In genomic region chr22:31107206-31108118, GRCh38 we compare ENCODE assay signal across 8 cellular contexts. TPM values are rescaled to one million over a fixed set of nuclear protein-coding genes. Genes with fewer than 3 reads are reported as not detected.
A peak's percentile ranks its signal among the peaks of the same experiment; 100 is the strongest.
DNase-seq lines count a peak whose midpoint lies in the region; ATAC-seq and TF ChIP-seq lines count a peak whose summit lies in the region.

A gene with protein sequence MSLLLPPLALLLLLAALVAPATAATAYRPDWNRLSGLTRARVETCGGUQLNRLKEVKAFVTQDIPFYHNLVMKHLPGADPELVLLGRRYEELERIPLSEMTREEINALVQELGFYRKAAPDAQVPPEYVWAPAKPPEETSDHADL (minus strand): TSS chr22:31107568. CDS start chr22:31107505, 63 bp downstream.

- peaks cover 22% of the 10 kb centered on the region for H3K27me3 ChIP-seq in GM23338 (ENCODE audit: insufficient read depth)
- H3K27me3 ChIP-seq in thoracic aorta (replicated peaks; ENCODE audit: insufficient read depth): no peaks in the 10 kb centered on the region

- no peaks in the 10 kb centered on the region for H3K36me3 ChIP-seq in GM23338 (ENCODE audit: insufficient read depth)
- H3K36me3 ChIP-seq in thoracic aorta: no peaks in the 10 kb centered on the region

- H3K27me3 Mint-ChIP-seq in GM23338 (ENCODE audit: insufficient read depth, low read depth, poor library complexity) (peaks cover 39% of the 10 kb centered on the region), glutamatergic neuron (ENCODE audit: unreplicated experiment) (peaks cover 13% of the 10 kb centered on the region), osteocyte (ENCODE audit: unreplicated experiment) (no peaks in the 10 kb centered on the region)
- no peaks in the 10 kb centered on the region for H3K27me3 Mint-ChIP-seq in activated naive CD8-positive, alpha-beta T cell treated with anti-CD3 and anti-CD28 coated beads for 36 hours

- H3K4me1 Mint-ChIP-seq in GM23338 (peaks cover 9% of the 10 kb centered on the region), glutamatergic neuron (ENCODE audit: low read depth, unreplicated experiment) (peaks cover 3% of the 10 kb centered on the region), osteocyte (ENCODE audit: unreplicated experiment) (peaks cover 33% of the 10 kb centered on the region)
- peaks cover 15% of the 10 kb centered on the region for H3K4me1 Mint-ChIP-seq in activated naive CD8-positive, alpha-beta T cell treated with anti-CD3 and anti-CD28 coated beads for 36 hours

- no peaks in the 10 kb centered on the region for H3K79me2 ChIP-seq in GM23338 (replicated peaks; ENCODE audit: insufficient read depth)

- peaks cover 13% of the 10 kb centered on the region; the same call in 1 of the 2 replicates for H3F3A ChIP-seq in GM23338 (replicated peaks; ENCODE audit: low read depth)

- no peaks in the 10 kb centered on the region for H3K9me2 ChIP-seq in GM23338 (ENCODE audit: insufficient read depth)

- no peaks in the 10 kb centered on the region for H3K9me3 ChIP-seq in thoracic aorta

- H3K9me3 Mint-ChIP-seq in GM23338 (no peaks in the 10 kb centered on the region; the same call in 2 of the 3 replicates), glutamatergic neuron (ENCODE audit: unreplicated experiment) (peaks cover 9% of the 10 kb centered on the region), osteocyte (ENCODE audit: unreplicated experiment) (no peaks in the 10 kb centered on the region)
- H3K9me3 Mint-ChIP-seq in activated naive CD8-positive, alpha-beta T cell treated with anti-CD3 and anti-CD28 coated beads for 36 hours: no peaks in the 10 kb centered on the region

- TF ChIP-seq CTCF in GM23338 (conservative IDR thresholded peaks at IDR 0.05; ENCODE audit: low read depth in 2 of 2): peak; percentile 84 to 88
- peak; percentile 75 for TF ChIP-seq CTCF in glutamatergic neuron (IDR thresholded peaks at IDR 0.05; ENCODE audit: partially characterized antibody, unreplicated experiment)
- peak; percentile 96 for TF ChIP-seq CTCF in osteocyte (IDR thresholded peaks at IDR 0.05)
- peak; percentile 88 for TF ChIP-seq CTCF in thoracic aorta (IDR thresholded peaks at IDR 0.05)

- peak within 1 kb of the TSS; percentile 92 for H3K4me2 ChIP-seq in GM23338

- H3K36me3 Mint-ChIP-seq in GM23338 (ENCODE audit: low read depth) (no peaks in the 10 kb centered on the region), glutamatergic neuron (ENCODE audit: unreplicated experiment) (no peaks in the 10 kb centered on the region), osteocyte (ENCODE audit: unreplicated experiment) (peaks cover 2% of the 10 kb centered on the region)
- no peaks in the 10 kb centered on the region for H3K36me3 Mint-ChIP-seq in activated naive CD8-positive, alpha-beta T cell treated with anti-CD3 and anti-CD28 coated beads for 36 hours

- H2AFZ ChIP-seq in GM23338: peak within 1 kb of the TSS; percentile 90

- H3K27ac Mint-ChIP-seq in GM23338 (peak within 1 kb of the TSS; percentile 11; the same call in 1 of the 2 replicates), glutamatergic neuron (ENCODE audit: unreplicated experiment) (peak within 1 kb of the TSS; percentile 87), osteocyte (ENCODE audit: unreplicated experiment) (peak within 1 kb of the TSS; percentile 90)
- peak within 1 kb of the TSS; percentile 45 for H3K27ac Mint-ChIP-seq in activated naive CD8-positive, alpha-beta T cell treated with anti-CD3 and anti-CD28 coated beads for 36 hours

- H3K4me3 ChIP-seq in GM23338 (peak within 1 kb of the TSS; percentile 82), thoracic aorta (peak within 1 kb of the TSS; percentile 94)

- H4K20me1 ChIP-seq in GM23338 (replicated peaks; ENCODE audit: insufficient read depth): peaks cover 6% of the 10 kb centered on the region; the same call in 1 of the 2 replicates

- peak; percentile 99 for DNase-seq in EL
- peak; percentile 97 for DNase-seq in GM23338 (ENCODE audit: low spot score)
- DNase-seq in LoVo (ENCODE audit: low spot score): peak; percentile 98
- peak; percentile 90 for DNase-seq in activated naive CD8-positive, alpha-beta T cell treated with anti-CD3 and anti-CD28 coated beads for 36 hours
- peak; percentile 93 for DNase-seq in glutamatergic neuron
- DNase-seq in osteocyte (ENCODE audit: extremely low spot score, unreplicated experiment): peak; percentile 99
- DNase-seq in thoracic aorta (ENCODE audit: low spot score): peak; percentile 86

- ATAC-seq in GM23338 (peak; percentile 78), SK-N-SH treated with all-trans-retinoic acid at 6 μM for 48 hours (peak; percentile 99), thoracic aorta (ENCODE audit: insufficient number of reproducible peaks, low FRiP score, low read depth) (peak; percentile 14)

- H3K27ac ChIP-seq in GM23338 (ENCODE audit: low read depth): peak within 1 kb of the TSS; percentile 68
- peak within 1 kb of the TSS; percentile 99 for H3K27ac ChIP-seq in thoracic aorta

- H3K4me1 ChIP-seq in GM23338 (ENCODE audit: insufficient read depth): peaks cover 25% of the 10 kb centered on the region
- H3K4me1 ChIP-seq in thoracic aorta (ENCODE audit: control insufficient read depth in 1 of 2, low read depth in 2 of 2): peaks cover 24 to 44% of the 10 kb centered on the region in 2 donors

- peak within 1 kb of the TSS; percentile 70 for H3K4me3 Mint-ChIP-seq in GM23338
- peak within 1 kb of the TSS; percentile 84 for H3K4me3 Mint-ChIP-seq in activated naive CD8-positive, alpha-beta T cell treated with anti-CD3 and anti-CD28 coated beads for 36 hours
- H3K4me3 Mint-ChIP-seq in glutamatergic neuron (ENCODE audit: unreplicated experiment): peak within 1 kb of the TSS; percentile 91
- H3K4me3 Mint-ChIP-seq in osteocyte (ENCODE audit: unreplicated experiment): peak within 1 kb of the TSS; percentile 93

TF ChIP-seq in GM23338, 12 proteins besides CTCF, POLR2A, EP300 and RAD21:
- TF ChIP-seq CREB1 (CRISPR knock-in tag; IDR thresholded peaks at IDR 0.05; ENCODE audit: low read depth) (peak; percentile 82), POLR2AphosphoS5 (IDR thresholded peaks at IDR 0.05; ENCODE audit: low read depth) (peak; percentile 79), ZNF331 (CRISPR knock-in tag; IDR thresholded peaks at IDR 0.05; ENCODE audit: low read depth) (no peak)

TF ChIP-seq in SK-N-SH treated with all-trans-retinoic acid at 6 μM for 48 hours, 23 proteins besides CTCF, POLR2A, EP300 and RAD21:
- TF ChIP-seq BACH2 (CRISPR knock-in tag; IDR thresholded peaks at IDR 0.05; ENCODE audit: borderline replicate concordance): no peak
- no peak for TF ChIP-seq ZC3H10 (CRISPR knock-in tag; IDR thresholded peaks at IDR 0.05)
- no peak for TF ChIP-seq TOX (CRISPR knock-in tag; IDR thresholded peaks at IDR 0.05; ENCODE audit: borderline replicate concordance)
- no peak for TF ChIP-seq ZNF565 (CRISPR knock-in tag; conservative IDR thresholded peaks at IDR 0.05; ENCODE audit: low read depth)
- no peak for TF ChIP-seq SNAI2 (CRISPR knock-in tag; IDR thresholded peaks at IDR 0.05)
- TF ChIP-seq ZNF8 (CRISPR knock-in tag; IDR thresholded peaks at IDR 0.05): no peak
- TF ChIP-seq, protein P1, sequence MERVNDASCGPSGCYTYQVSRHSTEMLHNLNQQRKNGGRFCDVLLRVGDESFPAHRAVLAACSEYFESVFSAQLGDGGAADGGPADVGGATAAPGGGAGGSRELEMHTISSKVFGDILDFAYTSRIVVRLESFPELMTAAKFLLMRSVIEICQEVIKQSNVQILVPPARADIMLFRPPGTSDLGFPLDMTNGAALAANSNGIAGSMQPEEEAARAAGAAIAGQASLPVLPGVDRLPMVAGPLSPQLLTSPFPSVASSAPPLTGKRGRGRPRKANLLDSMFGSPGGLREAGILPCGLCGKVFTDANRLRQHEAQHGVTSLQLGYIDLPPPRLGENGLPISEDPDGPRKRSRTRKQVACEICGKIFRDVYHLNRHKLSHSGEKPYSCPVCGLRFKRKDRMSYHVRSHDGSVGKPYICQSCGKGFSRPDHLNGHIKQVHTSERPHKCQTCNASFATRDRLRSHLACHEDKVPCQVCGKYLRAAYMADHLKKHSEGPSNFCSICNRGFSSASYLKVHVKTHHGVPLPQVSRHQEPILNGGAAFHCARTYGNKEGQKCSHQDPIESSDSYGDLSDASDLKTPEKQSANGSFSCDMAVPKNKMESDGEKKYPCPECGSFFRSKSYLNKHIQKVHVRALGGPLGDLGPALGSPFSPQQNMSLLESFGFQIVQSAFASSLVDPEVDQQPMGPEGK (CRISPR knock-in tag; IDR thresholded peaks at IDR 0.05; ENCODE audit: borderline replicate concordance): no peak

RNA-seq across cellular contexts. Expression of the gene that starts here (rescaled TPM):
- 44.9 and 67.6 TPM in 2 replicates for total RNA-seq in GM23338 (2014; rRNA removed; shearing (Covaris generic))
- polyA plus RNA-seq in GM23338 (2016; fragmentation: Nextera tagmentation; extraction: Ambion mirVana): 49.7 and 50.8 TPM in 2 replicates
- 1 to 10 TPM; 6.4 to 7.8 TPM for total RNA-seq in activated naive CD8-positive, alpha-beta T cell treated with anti-CD3 and anti-CD28 coated beads for 36 hours
- total RNA-seq in glutamatergic neuron (ENCODE audit: unreplicated experiment): 40.9 TPM
- total RNA-seq in osteocyte: 176 and 186 TPM in 2 replicates
- total RNA-seq in thoracic aorta: 1,000 to 10,000 TPM in 1 of 2 donors, 100 to 1,000 TPM in 1; 453 to 1,695 TPM

Comparison
In these comparisons a context has a peak if more than half of its experiments do, and no peak if none do; other contexts are left out.
1. Peak in every context shown above with its lines: DNase-seq, ATAC-seq, H3K4me3 ChIP-seq and H3K27ac ChIP-seq.
2. ATAC-seq: peak in every context shown above with its lines; median percentile 99 in SK-N-SH treated with all-trans-retinoic acid at 6 μM for 48 hours; 78 in GM23338; 14 in thoracic aorta.
3. H3K27ac Mint-ChIP-seq: peak in every context shown above with its lines; median percentile 90 in osteocyte; 87 in glutamatergic neuron; 45 in activated naive CD8-positive, alpha-beta T cell treated with anti-CD3 and anti-CD28 coated beads for 36 hours; 11 in GM23338.